Comparison of ENCODE assay signal across 8 cellular contexts in the genomic region with DNA sequence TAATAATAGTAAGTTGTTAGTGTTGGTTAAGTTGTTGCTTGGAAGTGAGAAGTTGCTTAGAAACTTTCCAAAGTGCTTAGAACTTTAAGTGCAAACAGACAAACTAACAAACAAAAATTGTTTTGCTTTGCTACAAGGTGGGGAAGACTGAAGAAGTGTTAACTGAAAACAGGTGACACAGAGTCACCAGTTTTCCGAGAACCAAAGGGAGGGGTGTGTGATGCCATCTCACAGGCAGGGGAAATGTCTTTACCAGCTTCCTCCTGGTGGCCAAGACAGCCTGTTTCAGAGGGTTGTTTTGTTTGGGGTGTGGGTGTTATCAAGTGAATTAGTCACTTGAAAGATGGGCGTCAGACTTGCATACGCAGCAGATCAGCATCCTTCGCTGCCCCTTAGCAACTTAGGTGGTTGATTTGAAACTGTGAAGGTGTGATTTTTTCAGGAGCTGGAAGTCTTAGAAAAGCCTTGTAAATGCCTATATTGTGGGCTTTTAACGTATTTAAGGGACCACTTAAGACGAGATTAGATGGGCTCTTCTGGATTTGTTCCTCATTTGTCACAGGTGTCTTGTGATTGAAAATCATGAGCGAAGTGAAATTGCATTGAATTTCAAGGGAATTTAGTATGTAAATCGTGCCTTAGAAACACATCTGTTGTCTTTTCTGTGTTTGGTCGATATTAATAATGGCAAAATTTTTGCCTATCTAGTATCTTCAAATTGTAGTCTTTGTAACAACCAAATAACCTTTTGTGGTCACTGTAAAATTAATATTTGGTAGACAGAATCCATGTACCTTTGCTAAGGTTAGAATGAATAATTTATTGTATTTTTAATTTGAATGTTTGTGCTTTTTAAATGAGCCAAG. TPM values are rescaled to one million over a fixed set of nuclear protein-coding genes. Genes with fewer than 3 reads are reported as not detected.
DNase-seq lines count a peak whose midpoint lies in the region; TF ChIP-seq lines count a peak whose summit lies in the region.

No MANE protein-coding gene starts in this region.

- H3K4me1 ChIP-seq in adrenal gland (replicated peaks in 1 of 2), result peaks cover 16 to 51% of the 10 kb centered on the region in 2 donors

- WGBS in adrenal gland, 4 donors, result 1 to 11% (median 4%) methylated on average over 9 of the region's 9 CpGs

- peak in 1 of 2 donors; percentile 54 for TF ChIP-seq POLR2A in adrenal gland (IDR thresholded peaks at IDR 0.05)

- H3K79me2 ChIP-seq in SU-DHL-6 (ENCODE audit: insufficient read depth, low read length), result peaks cover 83% of the 10 kb centered on the region

- H3K27me3 ChIP-seq in SU-DHL-6 (ENCODE audit: low read length) (no peaks in the 10 kb centered on the region), adrenal gland (no peaks in the 10 kb centered on the region)

- H3F3A ChIP-seq in SU-DHL-6 (ENCODE audit: insufficient read depth), result peaks cover 97% of the 10 kb centered on the region

- H3K9ac ChIP-seq in SU-DHL-6 (ENCODE audit: low read length), result peak overlapping the region; percentile 99

- peak overlapping the region; percentile 98 for H3K4me2 ChIP-seq in SU-DHL-6 (ENCODE audit: low read depth, low read length, poor library complexity, severe bottlenecking)

- peak overlapping the region; percentile 79 for H3K4me3 ChIP-seq in SU-DHL-6 (ENCODE audit: insufficient read depth, low read length, poor library complexity, severe bottlenecking)
- peak overlapping the region; percentile 64 to 84 (median 82) for H3K4me3 ChIP-seq in adrenal gland
- H3K4me3 ChIP-seq in iPS-18c (ENCODE audit: insufficient read depth, low read depth, low read length), result peak overlapping the region; percentile 65

- TF ChIP-seq CTCF in SU-DHL-6 (IDR thresholded peaks at IDR 0.05; ENCODE audit: insufficient read depth, low read length, poor library complexity, severe bottlenecking) (no peak), adrenal gland (IDR thresholded peaks at IDR 0.05) (peak in 3 of 6 experiments; percentile 26 to 54 (median 50))

- no peak overlapping the region for H2AFZ ChIP-seq in SU-DHL-6 (ENCODE audit: low read depth, low read length, severe bottlenecking)

- H3K9me3 ChIP-seq in SU-DHL-6 (ENCODE audit: insufficient read depth, low read length) (no peaks in the 10 kb centered on the region), adrenal gland (replicated peaks in 1 of 3) (no peaks in the 10 kb centered on the region), iPS-18c (ENCODE audit: control insufficient read depth, insufficient read depth, low read length) (no peaks in the 10 kb centered on the region)

- H3K36me3 ChIP-seq in SU-DHL-6 (ENCODE audit: low read length) (peaks cover 6% of the 10 kb centered on the region; the same call in 1 of the 2 replicates), adrenal gland (replicated peaks in 1 of 2) (peaks cover 0 to 39% of the 10 kb centered on the region in 2 donors)

- no peaks in the 10 kb centered on the region for H4K20me1 ChIP-seq in SU-DHL-6 (ENCODE audit: low read depth, low read length)

- DNase-seq in NCI-H1694 (lab: John Stamatoyannopoulos, UW) (peak; percentile 21), NCI-H1694 treated with DMSO at 0.1 percent for 48 hours (lab: John Stamatoyannopoulos, UW) (no peak), adrenal gland (peak in 6 of 7 donors; percentile 50 to 84 (median 60)), ureter (ENCODE audit: low spot score) (no peak), NCI-H2107 (lab: John Stamatoyannopoulos, UW) (no peak)
- DNase-seq in stimulated activated CD4-positive, alpha-beta T cell treated with anti-CD3 and anti-CD28 coated beads, Interleukin-12 subunit alpha, Interleukin-12 subunit beta, amount 100 ng/mL, for 48 hours (ENCODE audit: low read depth in 2 of 3, low spot score in 1 of 3), result peak; percentile 66 to 83 (median 78)

- H3K9me2 ChIP-seq in SU-DHL-6 (replicated peaks; ENCODE audit: insufficient read depth, low read length), result no peaks in the 10 kb centered on the region

- intact Hi-C loops in adrenal gland (cut with DNase I), result no loop called here

- H3K27ac ChIP-seq in SU-DHL-6 (ENCODE audit: low read depth, low read length) (peak overlapping the region; percentile 98), adrenal gland (peak overlapping the region; percentile 91 to 100 (median 100))

RNA-seq across cellular contexts. Expression of a gene that starts 2.7 kb away (rescaled TPM):
- total RNA-seq in adrenal gland (1,000 to 10,000 TPM in 3 of 8 donors, 100 to 1,000 TPM in 4, 10 to 100 TPM in 1; 64.3 to 1,661 (median 335) TPM), ureter (1,155 TPM)
- polyA plus RNA-seq in adrenal gland, result 1,000 to 10,000 TPM in 2 of 3 donors, 100 to 1,000 TPM in 1; 216 to 6,838 (median 2,645) TPM

RNA-seq across cellular contexts. Expression of a gene that starts 38.9 kb away (rescaled TPM):
- total RNA-seq in adrenal gland, result 10 to 100 TPM; 20.6 to 52.1 (median 39.6) TPM
- 10 to 100 TPM in 2 of 3 donors, 1 to 10 TPM in 1; 5.3 to 21.3 (median 20.4) TPM for polyA plus RNA-seq in adrenal gland
- total RNA-seq in ureter, result 31.2 TPM

RNA-seq across cellular contexts. Expression of a gene that starts 42.9 kb away (rescaled TPM):
- 10 to 100 TPM in 1 of 8 donors, 1 to 10 TPM in 7; 1.1 to 12.7 (median 6.7) TPM for total RNA-seq in adrenal gland
- 10 to 100 TPM in 2 of 3 donors, 1 to 10 TPM in 1; 2.4 to 21.0 (median 14.7) TPM for polyA plus RNA-seq in adrenal gland
- 9.4 TPM for total RNA-seq in ureter

Comparison
In these comparisons a context has a peak if more than half of its experiments do, and no peak if none do; other contexts are left out.
1. DNase-seq: peak in NCI-H1694 (single experiment), adrenal gland (6 of 7) and stimulated activated CD4-positive, alpha-beta T cell treated with anti-CD3 and anti-CD28 coated beads, Interleukin-12 subunit alpha, Interleukin-12 subunit beta, amount 100 ng/mL, for 48 hours (3 of 3); none in NCI-H1694 treated with DMSO at 0.1 percent for 48 hours (single experiment), ureter (single experiment) and NCI-H2107 (single experiment).
2. Peak in every context shown above with its lines, with median percentiles within 50 percentile points of each other: H3K4me3 ChIP-seq.